18 cellular contexts compared by ENCODE assay signal in the genomic region with DNA sequence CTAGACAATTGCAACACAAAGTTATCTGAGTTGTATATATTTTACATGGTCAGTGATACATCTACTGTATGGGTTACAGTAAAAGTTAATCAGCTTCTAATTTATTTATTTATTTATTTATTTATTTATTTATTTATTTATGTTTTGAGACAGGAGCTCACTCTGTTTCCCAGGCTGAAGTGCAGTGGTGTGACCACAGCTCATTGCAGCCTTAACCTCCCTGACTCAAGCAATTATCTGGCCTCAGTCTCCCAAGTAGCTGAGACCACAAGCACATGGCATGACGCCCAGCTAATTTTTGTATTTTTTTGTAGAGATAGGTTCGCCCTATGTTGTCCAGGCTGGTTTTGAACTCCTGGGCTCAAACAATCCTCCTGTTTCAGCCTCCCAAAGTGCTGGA.
DNase-seq lines count a peak whose midpoint lies in the region; ATAC-seq and TF ChIP-seq lines count a peak whose summit lies in the region.
"Had no signal": no experiment of that assay in that cellular context is flagged by ENCODE, and none has a peak within 500 bp of the region (broad histone marks: within the 10 kb centered on the region; RNA-seq: fewer than 3 reads in every experiment).

No MANE protein-coding gene starts in this region.

- H3K23ac ChIP-seq in IMR-90 (ENCODE audit: low read depth, low read length): no peak overlapping the region

- TF ChIP-seq RAD21 in IMR-90 (IDR thresholded peaks at IDR 0.05; ENCODE audit: low read length): no peak

- DNase-seq in CD14-positive monocyte (ENCODE audit: low spot score) (no peak), IMR-90 (peak; percentile 62), astrocyte of the hippocampus (ENCODE audit: low read depth, low spot score) (peak; percentile 79), kidney tubule cell (ENCODE audit: low spot score) (peak; percentile 31), uterus (no peak)
- DNase-seq in activated CD4-positive, CD25-positive, alpha-beta regulatory T cell (lab: John Stamatoyannopoulos, UW): no peak
- DNase-seq: activated naive CD4-positive, alpha-beta T cell treated with anti-CD3 and anti-CD28 coated beads, Interleukin-2, amount 50 U/mL, for 16 hours; CD8-positive, alpha-beta memory T cell; dermis blood vessel endothelial cell; H7; naive B cell; Peyer's patch; right lobe of liver had no signal

- peak overlapping the region; percentile 64 for H3K4ac ChIP-seq in IMR-90 (ENCODE audit: low read depth, low read length)

- H3K9me3 ChIP-seq in IMR-90 (ENCODE audit: control insufficient read depth, insufficient read depth, low read length) (no peaks in the 10 kb centered on the region), uterus (no peaks in the 10 kb centered on the region)
- H3K9me3 ChIP-seq: gastroesophageal sphincter, Peyer's patch, right lobe of liver, suprapubic skin had no signal

- H2AK5ac ChIP-seq in IMR-90 (ENCODE audit: low read depth, low read length): peak overlapping the region; percentile 91

- POLR2A ChIA-PET in IMR-90 (lab: Charles Lee; ENCODE audit: unreplicated experiment): no interaction called here

- H3K9ac ChIP-seq in IMR-90 (ENCODE audit: low read depth, low read length): no peak overlapping the region

- in situ Hi-C loops in IMR-90 (cut with MboI; ENCODE audit: low sequenced_read_pairs): no loop called here

- no peak overlapping the region for H3K56ac ChIP-seq in IMR-90 (ENCODE audit: extremely low read depth, insufficient read depth, low read length)

- peak overlapping the region; percentile 33; the same call in 1 of the 2 replicates for H4K5ac ChIP-seq in IMR-90 (ENCODE audit: low read depth, low read length)

- 0 out of 3 replicates have a peak overlapping the region, but pooled peaks have one; percentile 62 for H2BK15ac ChIP-seq in IMR-90 (ENCODE audit: low read depth, low read length)

- H3K27me3 Mint-ChIP-seq in CD14-positive monocyte (ENCODE audit: low read depth in 3 of 3): no peaks in the 10 kb centered on the region
- H3K27me3 Mint-ChIP-seq: naive B cell had no signal

- peak overlapping the region; percentile 2 to 68; a peak in 2 of 4 replicates for H4K8ac ChIP-seq in IMR-90 (ENCODE audit: low read depth in 2 of 2, low read length in 2 of 2)

- no CpG with 5 or more reads among the region's 2 CpGs for WGBS in IMR-90 (ENCODE audit: extremely low coverage in 2 of 2, insufficient read length in 1 of 2), 2 experiments

- peak overlapping the region; percentile 46; the same call in 1 of the 2 replicates for H4K91ac ChIP-seq in IMR-90 (ENCODE audit: insufficient read depth, low read depth, low read length)

- peaks cover 0 to 5% (median 0%) of the 10 kb centered on the region in 7 donors for H3K9me3 Mint-ChIP-seq in CD14-positive monocyte
- H3K9me3 Mint-ChIP-seq: T-helper 2 cell treated with Interferon-gamma antibody and Interleukin-4, amounts not matched to agents 5 μg/mL and 100 μg/mL, for 36 hours had no signal

- ATAC-seq in IMR-90 (ENCODE audit: low read depth) (peak; percentile 9; the same call in 1 of the 2 replicates), GM19035 (IDR thresholded peaks at IDR 0.05; ENCODE audit: unreplicated experiment) (no peak), HG03571 (IDR thresholded peaks at IDR 0.05; ENCODE audit: unreplicated experiment) (no peak)

- peaks cover 21 to 23% of the 10 kb centered on the region in 2 donors for H3K36me3 Mint-ChIP-seq in CD14-positive monocyte

- BruUV-seq in IMR-90 (replicated peaks; lab: Mats Ljungman, UMichigan): no TSS peak

- dilution Hi-C loops in IMR-90 (cut with HindIII; ENCODE audit: low sequenced_read_pairs, unreplicated experiment): no loop called here

- peaks cover 16% of the 10 kb centered on the region for H3K4me1 Mint-ChIP-seq in CD14-positive monocyte

- peak overlapping the region; percentile 92; the same call in 1 of the 2 replicates for H2BK120ac ChIP-seq in IMR-90 (ENCODE audit: low read depth, low read length)

- H3K4me3 ChIP-seq in IMR-90 (ENCODE audit: insufficient read depth, low read depth, low read length) (no peak overlapping the region), uterus (no peak overlapping the region)
- H3K4me3 ChIP-seq: gastroesophageal sphincter, Peyer's patch, right lobe of liver, suprapubic skin had no signal

- TF ChIP-seq CTCF in CD14-positive monocyte (IDR thresholded peaks at IDR 0.05) (no peak), IMR-90 (conservative IDR thresholded peaks at IDR 0.05; ENCODE audit: low read depth, low read length) (no peak), uterus (IDR thresholded peaks at IDR 0.05) (no peak)

- peak overlapping the region; percentile 77 to 91 (median 87) for H3K27ac Mint-ChIP-seq in CD14-positive monocyte
- H3K27ac Mint-ChIP-seq: CD8-positive, alpha-beta memory T cell; T-helper 2 cell treated with Interferon-gamma antibody and Interleukin-4, amounts not matched to agents 5 μg/mL and 100 μg/mL, for 36 hours had no signal

- CTCF ChIA-PET in IMR-90 (lab: Yijun Ruan, JAX): no interaction called here

- peak overlapping the region; percentile 95; the same call in 1 of the 2 replicates for H3K18ac ChIP-seq in IMR-90 (ENCODE audit: low read depth, low read length)

- peak overlapping the region; percentile 13; the same call in 1 of the 2 replicates for H2BK20ac ChIP-seq in IMR-90 (ENCODE audit: low read depth, low read length)

- H3K4me1 ChIP-seq in IMR-90 (ENCODE audit: control insufficient read depth, insufficient read depth, low read length) (peaks cover 6% of the 10 kb centered on the region), uterus (no peaks in the 10 kb centered on the region)
- H3K4me1 ChIP-seq: gastroesophageal sphincter, Peyer's patch, right lobe of liver, suprapubic skin had no signal

- H3K4me2 ChIP-seq in IMR-90 (ENCODE audit: low read depth, low read length): no peak overlapping the region

- peaks cover 24 to 56% of the 10 kb centered on the region in 2 experiments for H3K79me1 ChIP-seq in IMR-90 (ENCODE audit: low read depth in 1 of 2, low read length in 2 of 2)

- intact Hi-C loops in CD14-positive monocyte (cut with micrococcal nuclease): no loop called here
- intact Hi-C loops in IMR-90 (cut with micrococcal nuclease): no loop called here
- intact Hi-C loops in uterus (cut with DNase I; ENCODE audit: low total_unique reads): no loop called here

- peak overlapping the region; percentile 46 for H3K14ac ChIP-seq in IMR-90 (replicated peaks; ENCODE audit: low read depth, low read length)

- peak overlapping the region; percentile 89 for H2BK5ac ChIP-seq in IMR-90 (ENCODE audit: low read depth, low read length, poor library complexity, severe bottlenecking)

- no peaks in the 10 kb centered on the region for H3K27me3 ChIP-seq in IMR-90 (ENCODE audit: control insufficient read depth, insufficient read depth, low read length)
- no peaks in the 10 kb centered on the region for H3K27me3 ChIP-seq in uterus
- H3K27me3 ChIP-seq: gastroesophageal sphincter, Peyer's patch, right lobe of liver, suprapubic skin had no signal

- H2AFZ ChIP-seq in IMR-90 (replicated peaks; ENCODE audit: low read length, poor library complexity): no peak overlapping the region

- H4K20me1 ChIP-seq in IMR-90 (ENCODE audit: insufficient read depth, low read length): no peaks in the 10 kb centered on the region

- H3K4me3 Mint-ChIP-seq in CD14-positive monocyte: no peak overlapping the region
- H3K4me3 Mint-ChIP-seq: CD8-positive, alpha-beta memory T cell; naive B cell; T-helper 2 cell treated with Interferon-gamma antibody and Interleukin-4, amounts not matched to agents 5 μg/mL and 100 μg/mL, for 36 hours had no signal

- H3K27ac ChIP-seq in IMR-90 (ENCODE audit: insufficient read depth, low read length): peak overlapping the region; percentile 94
- no peak overlapping the region for H3K27ac ChIP-seq in uterus
- H3K27ac ChIP-seq: gastroesophageal sphincter, Peyer's patch, right lobe of liver, suprapubic skin had no signal

- peak overlapping the region; percentile 42 for H2AK9ac ChIP-seq in IMR-90 (replicated peaks; ENCODE audit: low read depth, low read length, poor library complexity)

- H3K36me3 ChIP-seq in IMR-90 (ENCODE audit: control insufficient read depth, insufficient read depth, low read length) (peaks cover 9% of the 10 kb centered on the region), uterus (no peaks in the 10 kb centered on the region)
- H3K36me3 ChIP-seq: gastroesophageal sphincter, Peyer's patch, right lobe of liver, suprapubic skin had no signal

- peaks cover 5% of the 10 kb centered on the region for H3K9me1 ChIP-seq in IMR-90 (ENCODE audit: insufficient read depth, low read length)

- TF ChIP-seq POLR2A in IMR-90 (IDR thresholded peaks at IDR 0.05; ENCODE audit: low read depth, low read length) (no peak), uterus (IDR thresholded peaks at IDR 0.05) (no peak)

TF ChIP-seq in IMR-90, 13 proteins besides CTCF, POLR2A, EP300 and RAD21:
- no peak for TF ChIP-seq CHD1 (IDR thresholded peaks at IDR 0.05; ENCODE audit: low read depth, low read length)
- TF ChIP-seq RCOR1 (IDR thresholded peaks at IDR 0.05; ENCODE audit: insufficient replicate concordance, low read length): no peak
- TF ChIP-seq CEBPB (IDR thresholded peaks at IDR 0.05; ENCODE audit: low read depth, low read length): 0 out of 2 replicates have a peak, but pooled peaks have one; percentile 10

Comparison
In these comparisons a context has a peak if more than half of its experiments do, and no peak if none do; other contexts are left out.
1. DNase-seq: peak in IMR-90 (single experiment), astrocyte of the hippocampus (single experiment) and kidney tubule cell (single experiment); none in CD14-positive monocyte (single experiment), uterus (0 of 2) and activated CD4-positive, CD25-positive, alpha-beta regulatory T cell (0 of 4).